ENCODE assay signal across 23 cellular contexts in the genomic region with DNA sequence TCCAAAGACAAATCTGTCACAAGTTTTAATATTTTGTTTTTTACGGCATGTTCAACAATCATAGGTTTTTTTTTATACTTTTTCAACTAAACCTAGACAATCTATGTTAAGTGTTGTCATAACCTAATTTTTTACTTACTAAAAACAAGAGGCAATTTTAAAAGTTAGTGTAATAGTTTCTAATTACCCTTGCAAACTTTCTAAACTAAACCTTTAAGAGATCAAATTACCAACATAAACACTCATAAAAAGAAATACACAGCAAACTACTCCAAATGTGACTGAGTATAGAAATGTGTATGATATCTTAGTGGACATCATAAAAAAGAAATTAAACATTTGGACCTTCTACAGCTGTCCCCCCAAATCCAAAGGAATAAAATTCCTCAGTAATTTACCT. TPM values are rescaled to one million over a fixed set of nuclear protein-coding genes. Genes with fewer than 3 reads are reported as not detected.
DNase-seq lines count a peak whose midpoint lies in the region; ATAC-seq, FAIRE-seq and TF ChIP-seq lines count a peak whose summit lies in the region.
"Had no signal": no experiment of that assay in that cellular context is flagged by ENCODE, and none has a peak within 500 bp of the region (broad histone marks: within the 10 kb centered on the region; RNA-seq: fewer than 3 reads in every experiment).

No MANE protein-coding gene starts in this region.

- H3K4me3 Mint-ChIP-seq in HFFc6 (no peak overlapping the region), WTC11 (no peak overlapping the region)
- H3K4me3 Mint-ChIP-seq: CD8-positive, alpha-beta memory T cell had no signal

- CTCF ChIA-PET in WTC11 (lab: Charles Lee), result no interaction called here

- DNase-seq in HFFc6 (no peak), WTC11 (ENCODE audit: low spot score) (no peak), pons (ENCODE audit: low spot score) (no peak), omental fat pad (ENCODE audit: low spot score) (no peak), left cardiac atrium (no peak)
- DNase-seq: 8988T; Calu3; CD8-positive, alpha-beta memory T cell; DMS153; GDM1; KG1; NCI-H1105; NCI-H146; NCI-H2029; NCI-H345; NCI-H526; OCI-M1; Right ventricle myocardium superior had no signal

- H3K27me3 Mint-ChIP-seq in HFFc6 (ENCODE audit: insufficient read depth), result no peaks in the 10 kb centered on the region
- no peaks in the 10 kb centered on the region for H3K27me3 Mint-ChIP-seq in WTC11 (ENCODE audit: low read depth)
- H3K27me3 Mint-ChIP-seq: CD8-positive, alpha-beta memory T cell had no signal

- H3K36me3 Mint-ChIP-seq in HFFc6 (ENCODE audit: low read depth) (peaks cover 54% of the 10 kb centered on the region), WTC11 (peaks cover 9% of the 10 kb centered on the region)

- intact Hi-C loops in left cardiac atrium (cut with DNase I), result no loop called here

- ATAC-seq in WTC11 (no peak), omental fat pad (ENCODE audit: low FRiP score) (no peak), GM18868 (IDR thresholded peaks at IDR 0.05; ENCODE audit: unreplicated experiment) (no peak), left cardiac atrium (no peak)

- POLR2A ChIA-PET in WTC11 (lab: Charles Lee), result interaction anchor here (0.6 kb wide), 1 partner anchor 178 kb away, joined by 3 read pairs; no protein-coding TSS in a partner anchor

- TF ChIP-seq CTCF in HFFc6 (IDR thresholded peaks at IDR 0.05) (no peak), WTC11 (IDR thresholded peaks at IDR 0.05) (no peak), omental fat pad (IDR thresholded peaks at IDR 0.05) (no peak)

- H3K4me1 Mint-ChIP-seq in HFFc6 (ENCODE audit: low read depth) (peaks cover 61% of the 10 kb centered on the region), WTC11 (peaks cover 74% of the 10 kb centered on the region)

- H3K27ac Mint-ChIP-seq in HFFc6 (peak overlapping the region; percentile 61), WTC11 (peak overlapping the region; percentile 91)

- FAIRE-seq in A204.1 (lab: Jason Lieb, UNC) (peak; percentile 64), islet of Langerhans (lab: Jason Lieb, UNC) (peak; percentile 30)
- FAIRE-seq: GM19239, H54 had no signal

- H3K9me3 Mint-ChIP-seq in HFFc6, result no peaks in the 10 kb centered on the region
- no peaks in the 10 kb centered on the region for H3K9me3 Mint-ChIP-seq in WTC11
- H3K9me3 Mint-ChIP-seq: CD8-positive, alpha-beta memory T cell had no signal

TF ChIP-seq in WTC11, 78 proteins besides CTCF, POLR2A, EP300 and RAD21:
- no peak for TF ChIP-seq CDX4 (CRISPR knock-in tag; IDR thresholded peaks at IDR 0.05; ENCODE audit: borderline replicate concordance)
- TF ChIP-seq, protein P1, sequence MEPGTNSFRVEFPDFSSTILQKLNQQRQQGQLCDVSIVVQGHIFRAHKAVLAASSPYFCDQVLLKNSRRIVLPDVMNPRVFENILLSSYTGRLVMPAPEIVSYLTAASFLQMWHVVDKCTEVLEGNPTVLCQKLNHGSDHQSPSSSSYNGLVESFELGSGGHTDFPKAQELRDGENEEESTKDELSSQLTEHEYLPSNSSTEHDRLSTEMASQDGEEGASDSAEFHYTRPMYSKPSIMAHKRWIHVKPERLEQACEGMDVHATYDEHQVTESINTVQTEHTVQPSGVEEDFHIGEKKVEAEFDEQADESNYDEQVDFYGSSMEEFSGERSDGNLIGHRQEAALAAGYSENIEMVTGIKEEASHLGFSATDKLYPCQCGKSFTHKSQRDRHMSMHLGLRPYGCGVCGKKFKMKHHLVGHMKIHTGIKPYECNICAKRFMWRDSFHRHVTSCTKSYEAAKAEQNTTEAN (CRISPR knock-in tag; IDR thresholded peaks at IDR 0.05), result no peak
- no peak for TF ChIP-seq TP53 (CRISPR knock-in tag; IDR thresholded peaks at IDR 0.05)
- TF ChIP-seq ETV6 (CRISPR knock-in tag; IDR thresholded peaks at IDR 0.05), result no peak
- no peak for TF ChIP-seq ATF2 (CRISPR knock-in tag; IDR thresholded peaks at IDR 0.05; ENCODE audit: borderline replicate concordance, low read depth)
- TF ChIP-seq, protein P2, sequence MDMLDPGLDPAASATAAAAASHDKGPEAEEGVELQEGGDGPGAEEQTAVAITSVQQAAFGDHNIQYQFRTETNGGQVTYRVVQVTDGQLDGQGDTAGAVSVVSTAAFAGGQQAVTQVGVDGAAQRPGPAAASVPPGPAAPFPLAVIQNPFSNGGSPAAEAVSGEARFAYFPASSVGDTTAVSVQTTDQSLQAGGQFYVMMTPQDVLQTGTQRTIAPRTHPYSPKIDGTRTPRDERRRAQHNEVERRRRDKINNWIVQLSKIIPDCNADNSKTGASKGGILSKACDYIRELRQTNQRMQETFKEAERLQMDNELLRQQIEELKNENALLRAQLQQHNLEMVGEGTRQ (CRISPR knock-in tag; IDR thresholded peaks at IDR 0.05), result no peak
- TF ChIP-seq ZNF263 (CRISPR knock-in tag; IDR thresholded peaks at IDR 0.05; ENCODE audit: low read depth), result no peak
- TF ChIP-seq TCF7 (CRISPR knock-in tag; IDR thresholded peaks at IDR 0.05; ENCODE audit: low read depth), result no peak

RNA-seq across cellular contexts. Expression of gene ZNF281, which starts 10.0 kb away (rescaled TPM):
- total RNA-seq in HFFc6 (2021; fragmentation: NEBNext Ultra II Directional; extraction: Animal tissue kit (Norgen Biotek cat#: 25700)), result 10 to 100 TPM; 37.2 to 50.7 (median 43.9) TPM
- 47.7 to 49.6 TPM (median 49.3 TPM) in 3 replicates for total RNA-seq in WTC11 (2021)
- 10 to 100 TPM; 13.0 to 18.7 (median 15.6) TPM for total RNA-seq in omental fat pad
- total RNA-seq in left cardiac atrium, result 1 to 10 TPM; 7.0 to 9.2 TPM
